ENCODE assay signal across 8 cellular contexts in the genomic region with DNA sequence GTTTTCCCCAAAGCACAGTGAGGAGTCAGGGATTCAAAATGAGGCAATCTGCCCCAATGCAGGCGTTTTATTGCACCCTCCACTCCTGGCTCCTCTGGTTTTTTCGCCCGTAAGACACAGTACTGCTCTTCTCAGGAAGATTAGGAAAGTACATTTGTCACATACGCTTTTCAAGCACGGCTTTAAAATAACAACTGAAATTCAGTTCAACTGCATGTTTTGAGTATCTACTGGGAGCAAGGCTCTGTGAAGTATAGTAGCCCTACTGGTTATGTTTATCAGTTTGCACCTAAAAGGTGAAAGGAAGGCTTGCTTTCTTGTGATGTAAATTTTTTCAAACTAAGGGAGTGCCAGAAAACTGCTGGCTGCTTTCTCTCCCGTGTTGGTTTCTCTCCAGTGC. TPM values are rescaled to one million over a fixed set of nuclear protein-coding genes. Genes with fewer than 3 reads are reported as not detected.
DNase-seq lines count a peak whose midpoint lies in the region; ATAC-seq and TF ChIP-seq lines count a peak whose summit lies in the region.

No MANE protein-coding gene starts in this region.

- peaks cover 12% of the 10 kb centered on the region for H3K36me3 Mint-ChIP-seq in activated CD8-positive, alpha-beta memory T cell treated with anti-CD3 and anti-CD28 coated beads, Interleukin-2, amount 10 ng/mL, durations not matched to agents 7 days and 5 days
- H3K36me3 Mint-ChIP-seq in T-helper 17 cell (ENCODE audit: low read depth) (no peaks in the 10 kb centered on the region), progenitor cell of endocrine pancreas (ENCODE audit: insufficient read depth) (peaks cover 3% of the 10 kb centered on the region)

- no peaks in the 10 kb centered on the region for H3K9me3 Mint-ChIP-seq in activated CD8-positive, alpha-beta memory T cell treated with anti-CD3 and anti-CD28 coated beads, Interleukin-2, amount 10 ng/mL, durations not matched to agents 7 days and 5 days (ENCODE audit: low read depth)
- H3K9me3 Mint-ChIP-seq in progenitor cell of endocrine pancreas (ENCODE audit: low read depth) = no peaks in the 10 kb centered on the region

- no peak for TF ChIP-seq CTCF in progenitor cell of endocrine pancreas (IDR thresholded peaks at IDR 0.05; ENCODE audit: unreplicated experiment)

- H3K27me3 Mint-ChIP-seq in activated CD8-positive, alpha-beta memory T cell treated with anti-CD3 and anti-CD28 coated beads, Interleukin-2, amount 10 ng/mL, durations not matched to agents 7 days and 5 days = peaks cover 14% of the 10 kb centered on the region
- H3K27me3 Mint-ChIP-seq in T-helper 17 cell (no peaks in the 10 kb centered on the region), progenitor cell of endocrine pancreas (no peaks in the 10 kb centered on the region)

- no peak for DNase-seq in activated CD8-positive, alpha-beta memory T cell treated with anti-CD3 and anti-CD28 coated beads, Interleukin-2, amount 10 ng/mL, durations not matched to agents 7 days and 5 days
- no peak for DNase-seq in activated CD8-positive, alpha-beta memory T cell treated with anti-CD3 and anti-CD28 coated beads for 24 hours
- DNase-seq in T-helper 17 cell (no peak), fibroblast of peridontal ligament (ENCODE audit: extremely low read depth) (peak; percentile 29), progenitor cell of endocrine pancreas (ENCODE audit: low spot score, unreplicated experiment) (no peak)

- H3K27ac Mint-ChIP-seq in activated CD8-positive, alpha-beta memory T cell treated with anti-CD3 and anti-CD28 coated beads, Interleukin-2, amount 10 ng/mL, durations not matched to agents 7 days and 5 days = peak overlapping the region; percentile 92
- H3K27ac Mint-ChIP-seq in T-helper 17 cell (peak overlapping the region; percentile 98), progenitor cell of endocrine pancreas (peak overlapping the region; percentile 99)

- CTCF ChIA-PET in activated CD8-positive, alpha-beta memory T cell treated with anti-CD3 and anti-CD28 coated beads, Interleukin-2, amount 10 ng/mL, durations not matched to agents 7 days and 5 days (lab: Charles Lee) = interaction anchor here (1.7 to 3.4 kb wide), 2 partner anchors 12 to 34 kb away, joined by 9 to 21 read pairs; no protein-coding TSS in a partner anchor

- no peak for ATAC-seq in activated CD8-positive, alpha-beta memory T cell treated with anti-CD3 and anti-CD28 coated beads, Interleukin-2, amount 10 ng/mL, durations not matched to agents 7 days and 5 days
- ATAC-seq in T-helper 17 cell (no peak), GM19452 (IDR thresholded peaks at IDR 0.05; ENCODE audit: unreplicated experiment) (no peak), GM19455 (IDR thresholded peaks at IDR 0.05; ENCODE audit: unreplicated experiment) (no peak), HG02798 (IDR thresholded peaks at IDR 0.05; ENCODE audit: poor library complexity, unreplicated experiment) (no peak)

- H3K4me1 Mint-ChIP-seq in activated CD8-positive, alpha-beta memory T cell treated with anti-CD3 and anti-CD28 coated beads, Interleukin-2, amount 10 ng/mL, durations not matched to agents 7 days and 5 days = peaks cover 46% of the 10 kb centered on the region
- peaks cover 13% of the 10 kb centered on the region for H3K4me1 Mint-ChIP-seq in T-helper 17 cell
- H3K4me1 Mint-ChIP-seq in progenitor cell of endocrine pancreas (ENCODE audit: low read depth) = peaks cover 21% of the 10 kb centered on the region

- no peaks in the 10 kb centered on the region for H3K9me3 ChIP-seq in T-helper 17 cell (ENCODE audit: control insufficient read depth, low read length, poor library complexity, severe bottlenecking)

- peak overlapping the region; percentile 85 for H3K4me3 Mint-ChIP-seq in activated CD8-positive, alpha-beta memory T cell treated with anti-CD3 and anti-CD28 coated beads, Interleukin-2, amount 10 ng/mL, durations not matched to agents 7 days and 5 days
- peak overlapping the region; percentile 94 for H3K4me3 Mint-ChIP-seq in T-helper 17 cell
- H3K4me3 Mint-ChIP-seq in progenitor cell of endocrine pancreas (ENCODE audit: low read depth) = peak overlapping the region; percentile 91

RNA-seq across cellular contexts. Expression of a gene that starts 1.9 kb away (rescaled TPM):
- total RNA-seq in activated CD8-positive, alpha-beta memory T cell treated with anti-CD3 and anti-CD28 coated beads, Interleukin-2, amount 10 ng/mL, durations not matched to agents 7 days and 5 days = 10 to 100 TPM; 37.0 to 38.4 TPM
- total RNA-seq in T-helper 17 cell (10 to 100 TPM; 45.3 to 51.3 TPM), progenitor cell of endocrine pancreas (25.0 and 28.5 TPM in 2 replicates)
